1 cellular context compared by ENCODE assay signal in genomic region chr15:63599401-63600000, GRCh38.
TF ChIP-seq lines count a peak whose summit lies in the region.

No MANE protein-coding gene starts in this region.

TF ChIP-seq in HCT116, 20 proteins besides CTCF, POLR2A, EP300 and RAD21 (continued from another document):
- TF ChIP-seq, protein P1, sequence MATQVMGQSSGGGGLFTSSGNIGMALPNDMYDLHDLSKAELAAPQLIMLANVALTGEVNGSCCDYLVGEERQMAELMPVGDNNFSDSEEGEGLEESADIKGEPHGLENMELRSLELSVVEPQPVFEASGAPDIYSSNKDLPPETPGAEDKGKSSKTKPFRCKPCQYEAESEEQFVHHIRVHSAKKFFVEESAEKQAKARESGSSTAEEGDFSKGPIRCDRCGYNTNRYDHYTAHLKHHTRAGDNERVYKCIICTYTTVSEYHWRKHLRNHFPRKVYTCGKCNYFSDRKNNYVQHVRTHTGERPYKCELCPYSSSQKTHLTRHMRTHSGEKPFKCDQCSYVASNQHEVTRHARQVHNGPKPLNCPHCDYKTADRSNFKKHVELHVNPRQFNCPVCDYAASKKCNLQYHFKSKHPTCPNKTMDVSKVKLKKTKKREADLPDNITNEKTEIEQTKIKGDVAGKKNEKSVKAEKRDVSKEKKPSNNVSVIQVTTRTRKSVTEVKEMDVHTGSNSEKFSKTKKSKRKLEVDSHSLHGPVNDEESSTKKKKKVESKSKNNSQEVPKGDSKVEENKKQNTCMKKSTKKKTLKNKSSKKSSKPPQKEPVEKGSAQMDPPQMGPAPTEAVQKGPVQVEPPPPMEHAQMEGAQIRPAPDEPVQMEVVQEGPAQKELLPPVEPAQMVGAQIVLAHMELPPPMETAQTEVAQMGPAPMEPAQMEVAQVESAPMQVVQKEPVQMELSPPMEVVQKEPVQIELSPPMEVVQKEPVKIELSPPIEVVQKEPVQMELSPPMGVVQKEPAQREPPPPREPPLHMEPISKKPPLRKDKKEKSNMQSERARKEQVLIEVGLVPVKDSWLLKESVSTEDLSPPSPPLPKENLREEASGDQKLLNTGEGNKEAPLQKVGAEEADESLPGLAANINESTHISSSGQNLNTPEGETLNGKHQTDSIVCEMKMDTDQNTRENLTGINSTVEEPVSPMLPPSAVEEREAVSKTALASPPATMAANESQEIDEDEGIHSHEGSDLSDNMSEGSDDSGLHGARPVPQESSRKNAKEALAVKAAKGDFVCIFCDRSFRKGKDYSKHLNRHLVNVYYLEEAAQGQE (IDR thresholded peaks at IDR 0.05; ENCODE audit: low read depth): no peak
- no peak for TF ChIP-seq EZH2 (IDR thresholded peaks at IDR 0.05)
- no peak for TF ChIP-seq EZH2phosphoT487 (IDR thresholded peaks at IDR 0.05; ENCODE audit: borderline replicate concordance)
- peak; percentile 17; the same call in 1 of the 2 replicates for TF ChIP-seq MAX (IDR thresholded peaks at IDR 0.05)
- TF ChIP-seq FOSL1 (IDR thresholded peaks at IDR 0.05; ENCODE audit: low read depth): no peak
- TF ChIP-seq ZFX (IDR thresholded peaks at IDR 0.05): no peak
- TF ChIP-seq, protein P2, sequence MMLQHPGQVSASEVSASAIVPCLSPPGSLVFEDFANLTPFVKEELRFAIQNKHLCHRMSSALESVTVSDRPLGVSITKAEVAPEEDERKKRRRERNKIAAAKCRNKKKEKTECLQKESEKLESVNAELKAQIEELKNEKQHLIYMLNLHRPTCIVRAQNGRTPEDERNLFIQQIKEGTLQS (IDR thresholded peaks at IDR 0.05): no peak
- no peak for TF ChIP-seq TCF7L2 (IDR thresholded peaks at IDR 0.05; ENCODE audit: borderline replicate concordance, extremely low read depth, insufficient read depth, insufficient read length)
- TF ChIP-seq SIN3A (IDR thresholded peaks at IDR 0.05; ENCODE audit: low read depth): no peak
- no peak for TF ChIP-seq ZNF274 (IDR thresholded peaks at IDR 0.05; ENCODE audit: low read depth, low read length)
- no peak for TF ChIP-seq JUND (IDR thresholded peaks at IDR 0.05)
- TF ChIP-seq CBX3 (IDR thresholded peaks at IDR 0.05; ENCODE audit: low read depth): no peak
